2 cellular contexts compared by ENCODE assay signal in genomic region chr14:91399868-91400640, GRCh38.
TF ChIP-seq lines count a peak whose summit lies in the region.

No MANE protein-coding gene starts in this region.

TF ChIP-seq in liver, 16 proteins besides CTCF, POLR2A, EP300 and RAD21 (continued from another document):
- no peak for TF ChIP-seq ZBTB33 (IDR thresholded peaks at IDR 0.05)
- TF ChIP-seq TAF1 (conservative IDR thresholded peaks at IDR 0.05) = no peak

TF ChIP-seq in HepG2, 621 proteins besides CTCF, POLR2A, EP300 and RAD21 (continued from another document):
- TF ChIP-seq ZFP91 (CRISPR knock-in tag; IDR thresholded peaks at IDR 0.05; ENCODE audit: borderline replicate concordance) (no peak), TSC22D2 (CRISPR knock-in tag; IDR thresholded peaks at IDR 0.05; ENCODE audit: borderline replicate concordance) (no peak), JUND (CRISPR knock-in tag; IDR thresholded peaks at IDR 0.05) (no peak), GLMP (CRISPR knock-in tag; IDR thresholded peaks at IDR 0.05; ENCODE audit: borderline replicate concordance) (no peak), GZF1 (CRISPR knock-in tag; IDR thresholded peaks at IDR 0.05) (no peak), RCOR2 (CRISPR knock-in tag; IDR thresholded peaks at IDR 0.05) (no peak)
